10 cellular contexts compared by ENCODE assay signal in the genomic region with DNA sequence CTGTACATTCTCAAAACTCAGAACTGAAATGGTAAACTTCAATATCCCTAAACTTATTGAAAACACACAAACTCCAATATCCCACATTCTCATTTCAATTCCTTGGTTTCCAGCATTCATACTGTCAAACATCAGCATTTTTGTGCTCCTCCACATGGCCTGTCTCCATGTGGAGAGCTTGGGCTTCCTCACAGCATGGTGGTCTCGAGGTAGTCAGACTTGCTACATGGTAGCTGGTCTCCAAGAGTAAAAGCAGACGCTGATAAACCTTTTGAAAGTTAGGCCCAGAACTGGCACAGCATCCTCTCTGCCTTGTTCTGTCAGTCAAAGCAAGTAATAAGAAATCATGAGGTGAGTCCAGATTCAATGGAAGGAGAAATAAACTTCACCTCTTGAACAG.
DNase-seq lines count a peak whose midpoint lies in the region; ATAC-seq and TF ChIP-seq lines count a peak whose summit lies in the region.
"Had no signal": no experiment of that assay in that cellular context is flagged by ENCODE, and none has a peak within 500 bp of the region (broad histone marks: within the 10 kb centered on the region; RNA-seq: fewer than 3 reads in every experiment).

No MANE protein-coding gene starts in this region.

- H3K36me3 ChIP-seq in right lobe of liver: no peaks in the 10 kb centered on the region
- no peaks in the 10 kb centered on the region for H3K36me3 ChIP-seq in tibial nerve

- H3K4me3 ChIP-seq in right lobe of liver (no peak overlapping the region), tibial nerve (no peak overlapping the region)

- ATAC-seq in activated naive CD4-positive, alpha-beta T cell treated with anti-CD3 and anti-CD28 coated beads, Interleukin-2, amount 50 U/mL, for 72 hours: no peak
- ATAC-seq in right lobe of liver (no peak), GM21528 (IDR thresholded peaks at IDR 0.05; ENCODE audit: low FRiP score, unreplicated experiment) (no peak)

- DNase-seq in activated naive CD4-positive, alpha-beta T cell treated with Interleukin-2 at 50 U/mL for 16 hours: peak; percentile 9
- no peak for DNase-seq in activated naive CD4-positive, alpha-beta T cell (lab: John Stamatoyannopoulos, UW)
- DNase-seq in activated naive CD4-positive, alpha-beta T cell treated with anti-CD3 and anti-CD28 coated beads, Interleukin-2, amount 50 U/mL, for 72 hours (ENCODE audit: low spot score in 2 of 2): no peak
- no peak for DNase-seq in right lobe of liver
- no peak for DNase-seq in tibial nerve (ENCODE audit: low spot score in 2 of 2)
- no peak for DNase-seq in NCI-H2227 treated with DMSO at 0.1 percent for 48 hours (lab: John Stamatoyannopoulos, UW)
- no peak for DNase-seq in DMS153 treated with DMSO at 0.1 percent for 48 hours (lab: John Stamatoyannopoulos, UW; ENCODE audit: unreplicated experiment)
- DNase-seq: NCI-H1694 had no signal

- peak overlapping the region; percentile 78 to 85 (median 84) for H3K27ac ChIP-seq in right lobe of liver
- peak overlapping the region in 3 of 4 donors; percentile 77 to 86 (median 80) for H3K27ac ChIP-seq in tibial nerve

- TF ChIP-seq EP300 in tibial nerve (IDR thresholded peaks at IDR 0.05): no peak

- H3K36me3 Mint-ChIP-seq in activated naive CD4-positive, alpha-beta T cell treated with anti-CD3 and anti-CD28 coated beads, Interleukin-2, amount 50 U/mL, for 72 hours: peaks cover 16 to 40% of the 10 kb centered on the region in 2 donors

- H3K9me3 Mint-ChIP-seq in activated naive CD4-positive, alpha-beta T cell treated with anti-CD3 and anti-CD28 coated beads, Interleukin-2, amount 50 U/mL, for 72 hours: peaks cover 4 to 18% of the 10 kb centered on the region in 2 donors
- H3K9me3 Mint-ChIP-seq: neural crest cell had no signal

- H3K27ac Mint-ChIP-seq in activated naive CD4-positive, alpha-beta T cell treated with anti-CD3 and anti-CD28 coated beads, Interleukin-2, amount 50 U/mL, for 72 hours: peak overlapping the region; percentile 89 to 96

- H3K4me1 ChIP-seq in right lobe of liver (peaks cover 0 to 40% (median 22%) of the 10 kb centered on the region in 4 donors), tibial nerve (peaks cover 0 to 28% (median 18%) of the 10 kb centered on the region in 4 donors)

- no peak for TF ChIP-seq POLR2A in right lobe of liver (IDR thresholded peaks at IDR 0.05)
- no peak for TF ChIP-seq POLR2A in tibial nerve (IDR thresholded peaks at IDR 0.05)

- no peaks in the 10 kb centered on the region for H3K27me3 ChIP-seq in right lobe of liver
- no peaks in the 10 kb centered on the region for H3K27me3 ChIP-seq in tibial nerve

- TF ChIP-seq CTCF in right lobe of liver (IDR thresholded peaks at IDR 0.05) (no peak), tibial nerve (IDR thresholded peaks at IDR 0.05) (no peak)

- WGBS in right lobe of liver (ENCODE audit: insufficient coverage, low coverage, low lambda C conversion rate, missing lambda C conversion rate): 100% methylated on average over 2 of the region's 2 CpGs
- 94 to 100% methylated on average over 2 of the region's 2 CpGs for WGBS in tibial nerve, 2 donors

- intact Hi-C loops in right lobe of liver (cut with DNase I): no loop called here

- H3K9me3 ChIP-seq in right lobe of liver: no peaks in the 10 kb centered on the region
- H3K9me3 ChIP-seq in tibial nerve: peaks cover 0 to 3% (median 0%) of the 10 kb centered on the region in 4 donors
